ENCODE assay signal across 6 cellular contexts in genomic region chr19:42280761-42281174, GRCh38. TPM values are rescaled to one million over a fixed set of nuclear protein-coding genes. Genes with fewer than 3 reads are reported as not detected.
DNase-seq lines count a peak whose midpoint lies in the region; ATAC-seq and TF ChIP-seq lines count a peak whose summit lies in the region.

No MANE protein-coding gene starts in this region.

- H3K9me3 ChIP-seq in sigmoid colon: no peaks in the 10 kb centered on the region

- ATAC-seq in GM19395 (IDR thresholded peaks at IDR 0.05; ENCODE audit: unreplicated experiment): no peak

- DNase-seq in stimulated activated CD4-positive, alpha-beta T cell treated with anti-CD3 and anti-CD28 coated beads, Interleukin-2, amount 100 ng/mL, for 4 hours (ENCODE audit: low read depth): peak; percentile 45
- DNase-seq in stimulated activated CD4-positive, alpha-beta T cell treated with anti-CD3 and anti-CD28 coated beads, Interleukin-1b, Interleukin-23, amount 100 ng/mL, for 48 hours: no peak
- DNase-seq in epithelial cell of esophagus (ENCODE audit: low read depth) (no peak), sigmoid colon (no peak), middle frontal gyrus (ENCODE audit: extremely low spot score, low spot score) (no peak)

- TF ChIP-seq POLR2A in sigmoid colon (IDR thresholded peaks at IDR 0.05): no peak

- H3K27me3 ChIP-seq in sigmoid colon: no peaks in the 10 kb centered on the region

- peak overlapping the region; percentile 94 to 99 (median 96) for H3K27ac ChIP-seq in sigmoid colon

- H3K36me3 ChIP-seq in sigmoid colon: no peaks in the 10 kb centered on the region

- H3K4me1 ChIP-seq in sigmoid colon: peaks cover 0 to 89% (median 74%) of the 10 kb centered on the region in 4 donors

- TF ChIP-seq CTCF in epithelial cell of esophagus (IDR thresholded peaks at IDR 0.05; ENCODE audit: insufficient read depth, low read depth, low read length, missing control alignments): no peak
- no peak for TF ChIP-seq CTCF in sigmoid colon (IDR thresholded peaks at IDR 0.05)

- H3K4me3 ChIP-seq in epithelial cell of esophagus (ENCODE audit: low read length): peak overlapping the region; percentile 76
- peak overlapping the region; percentile 66 to 80 (median 73) for H3K4me3 ChIP-seq in sigmoid colon

- TF ChIP-seq EP300 in sigmoid colon (IDR thresholded peaks at IDR 0.05): no peak

- WGBS in sigmoid colon, 2 donors: 1 to 2% methylated on average over 27 of the region's 27 CpGs

- intact Hi-C loops in sigmoid colon (cut with DNase I): loop anchor here (2.0 kb wide), 1 partner anchor 26 kb away; the partner anchor contains the start of gene ERF

RNA-seq across cellular contexts. Expression of gene CIC, which starts 11.7 kb away (rescaled TPM):
- total RNA-seq in sigmoid colon: 10 to 100 TPM; 16.0 to 31.3 (median 24.9) TPM
- polyA plus RNA-seq in sigmoid colon: 10 to 100 TPM in 2 of 3 donors, 1 to 10 TPM in 1; 8.4 to 42.1 (median 17.3) TPM

RNA-seq across cellular contexts. Expression of gene PRR19, which starts 21.2 kb away (rescaled TPM):
- not detected for total RNA-seq in sigmoid colon
- polyA plus RNA-seq in sigmoid colon: under 1 TPM in 2 of 3 donors, not detected in 1; 0.69 to 0.79 TPM

RNA-seq across cellular contexts. Expression of gene PAFAH1B3, which starts 21.7 kb away (rescaled TPM):
- total RNA-seq in sigmoid colon: 1 to 10 TPM; 5.6 to 8.6 (median 6.0) TPM
- polyA plus RNA-seq in sigmoid colon: 10 to 100 TPM; 27.0 to 44.3 (median 27.7) TPM

RNA-seq across cellular contexts. Expression of gene ERF, which starts 25.8 kb away (rescaled TPM):
- 10 to 100 TPM; 18.9 to 39.3 (median 25.6) TPM for total RNA-seq in sigmoid colon
- polyA plus RNA-seq in sigmoid colon: 10 to 100 TPM; 18.6 to 42.8 (median 23.6) TPM

RNA-seq across cellular contexts. Expression of gene TMEM145, which starts 32.3 kb away (rescaled TPM):
- total RNA-seq in sigmoid colon: 1 to 10 TPM in 1 of 4 donors, under 1 TPM in 2, not detected in 1; 0.54 to 4.4 (median 0.71) TPM
- polyA plus RNA-seq in sigmoid colon: under 1 TPM in 1 of 3 donors, not detected in 2; 0.58 TPM
